Comparison of ENCODE assay signal across 18 cellular contexts in the genomic region with DNA sequence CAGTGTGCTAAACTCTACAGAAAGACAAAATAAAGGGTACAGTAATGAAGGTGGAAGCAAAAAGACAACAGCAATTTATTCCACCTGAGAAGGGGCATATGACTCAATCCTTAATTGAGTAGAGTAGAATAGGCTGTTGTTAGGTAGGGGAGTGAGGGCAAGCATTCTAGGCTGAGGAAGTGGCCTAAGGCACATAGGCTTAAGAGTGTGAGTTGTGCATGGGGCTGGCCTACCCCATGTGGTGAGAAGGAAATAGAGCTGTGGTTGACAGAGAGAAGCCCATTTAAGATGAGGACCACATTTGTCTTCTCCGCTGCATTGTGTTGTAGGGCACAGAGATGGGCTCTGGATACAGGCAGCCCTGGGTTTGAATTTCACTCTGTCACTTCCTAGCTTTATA. TPM values are rescaled to one million over a fixed set of nuclear protein-coding genes. Genes with fewer than 3 reads are reported as not detected.
DNase-seq lines count a peak whose midpoint lies in the region; ATAC-seq and TF ChIP-seq lines count a peak whose summit lies in the region.
"Had no signal": no experiment of that assay in that cellular context is flagged by ENCODE, and none has a peak within 500 bp of the region (broad histone marks: within the 10 kb centered on the region; RNA-seq: fewer than 3 reads in every experiment).

No MANE protein-coding gene starts in this region.

- H3K4me3 Mint-ChIP-seq in activated naive CD8-positive, alpha-beta T cell, result no peak overlapping the region
- no peak overlapping the region for H3K4me3 Mint-ChIP-seq in activated naive CD8-positive, alpha-beta T cell treated with anti-CD3 and anti-CD28 coated beads for 36 hours
- H3K4me3 Mint-ChIP-seq in T-helper 17 cell (no peak overlapping the region), immature natural killer cell (peak overlapping the region; percentile 9 to 90 (median 77))

- ATAC-seq in T-helper 17 cell, result no peak
- ATAC-seq in HG03280 (IDR thresholded peaks at IDR 0.05; ENCODE audit: unreplicated experiment), result no peak
- ATAC-seq in HG03097 (IDR thresholded peaks at IDR 0.05; ENCODE audit: low FRiP score, unreplicated experiment), result no peak
- ATAC-seq: K562 had no signal

- H3K27ac ChIP-seq in esophagus muscularis mucosa (replicated peaks in 1 of 4), result no peak overlapping the region
- H3K27ac ChIP-seq: HL-60 had no signal

- no peak for TF ChIP-seq CTCF in esophagus muscularis mucosa (IDR thresholded peaks at IDR 0.05)

- no peaks in the 10 kb centered on the region for H3K27me3 Mint-ChIP-seq in activated naive CD8-positive, alpha-beta T cell
- no peaks in the 10 kb centered on the region for H3K27me3 Mint-ChIP-seq in activated naive CD8-positive, alpha-beta T cell treated with anti-CD3 and anti-CD28 coated beads for 36 hours
- H3K27me3 Mint-ChIP-seq in T-helper 17 cell (no peaks in the 10 kb centered on the region), immature natural killer cell (ENCODE audit: low read depth in 3 of 3) (peaks cover 2 to 9% (median 3%) of the 10 kb centered on the region in 3 donors)

- 84% methylated on average over 1 of the region's 1 CpG for WGBS in esophagus muscularis mucosa

- no peak overlapping the region for H3K4me3 ChIP-seq in esophagus muscularis mucosa
- H3K4me3 ChIP-seq: K562 had no signal

- peak overlapping the region; percentile 43 for H3K27ac Mint-ChIP-seq in activated naive CD8-positive, alpha-beta T cell
- no peak overlapping the region for H3K27ac Mint-ChIP-seq in activated naive CD8-positive, alpha-beta T cell treated with anti-CD3 and anti-CD28 coated beads for 36 hours
- H3K27ac Mint-ChIP-seq in T-helper 17 cell, result peak overlapping the region; percentile 87
- H3K27ac Mint-ChIP-seq in immature natural killer cell, result peak overlapping the region; percentile 36 to 86 (median 82)

- H3K9me3 ChIP-seq in T-helper 17 cell (ENCODE audit: control insufficient read depth, low read length, poor library complexity, severe bottlenecking) (no peaks in the 10 kb centered on the region), esophagus muscularis mucosa (no peaks in the 10 kb centered on the region)

- peaks cover 37% of the 10 kb centered on the region for H3K4me1 Mint-ChIP-seq in activated naive CD8-positive, alpha-beta T cell (ENCODE audit: low read depth)
- peaks cover 26% of the 10 kb centered on the region for H3K4me1 Mint-ChIP-seq in activated naive CD8-positive, alpha-beta T cell treated with anti-CD3 and anti-CD28 coated beads for 36 hours
- H3K4me1 Mint-ChIP-seq in T-helper 17 cell (peaks cover 29% of the 10 kb centered on the region), immature natural killer cell (peaks cover 56 to 64% of the 10 kb centered on the region in 2 donors)

- H3K27me3 ChIP-seq in esophagus muscularis mucosa, result no peaks in the 10 kb centered on the region

- DNase-seq in activated naive CD8-positive, alpha-beta T cell treated with anti-CD3 and anti-CD28 coated beads for 36 hours, result no peak
- DNase-seq in T-helper 17 cell (no peak), immature natural killer cell (peak; percentile 44 to 46 (median 44)), esophagus muscularis mucosa (ENCODE audit: extremely low spot score) (no peak)
- DNase-seq: AML-193, DND-41, GOT3, NCI-H1092 treated with DMSO at 0.1 percent for 48 hours, NCI-H187, NCI-H446 treated with DMSO at 0.1 percent for 48 hours, NCI-H748 treated with DMSO at 0.1 percent for 48 hours, SIG-M5 had no signal

- no peak for TF ChIP-seq EP300 in esophagus muscularis mucosa (IDR thresholded peaks at IDR 0.05)

- intact Hi-C loops in esophagus muscularis mucosa (cut with DNase I), result no loop called here

- no peaks in the 10 kb centered on the region for H3K36me3 Mint-ChIP-seq in activated naive CD8-positive, alpha-beta T cell
- peaks cover 11% of the 10 kb centered on the region for H3K36me3 Mint-ChIP-seq in activated naive CD8-positive, alpha-beta T cell treated with anti-CD3 and anti-CD28 coated beads for 36 hours
- no peaks in the 10 kb centered on the region for H3K36me3 Mint-ChIP-seq in T-helper 17 cell (ENCODE audit: low read depth)
- H3K36me3 Mint-ChIP-seq in immature natural killer cell, result no peaks in the 10 kb centered on the region

- H3K4me1 ChIP-seq in esophagus muscularis mucosa, result peaks cover 0 to 14% (median 5%) of the 10 kb centered on the region in 4 donors

- no peaks in the 10 kb centered on the region for H3K36me3 ChIP-seq in esophagus muscularis mucosa

- no peaks in the 10 kb centered on the region for H3K9me3 Mint-ChIP-seq in activated naive CD8-positive, alpha-beta T cell (ENCODE audit: low read depth)
- no peaks in the 10 kb centered on the region for H3K9me3 Mint-ChIP-seq in activated naive CD8-positive, alpha-beta T cell treated with anti-CD3 and anti-CD28 coated beads for 36 hours
- H3K9me3 Mint-ChIP-seq in immature natural killer cell, result no peaks in the 10 kb centered on the region

- TF ChIP-seq POLR2A in esophagus muscularis mucosa (IDR thresholded peaks at IDR 0.05; ENCODE audit: low read depth), result no peak

RNA-seq across cellular contexts. Expression of gene ZCCHC18, which starts 3.4 kb away (rescaled TPM):
- 1 to 10 TPM; 5.5 to 5.8 TPM for total RNA-seq in activated naive CD8-positive, alpha-beta T cell treated with anti-CD3 and anti-CD28 coated beads for 36 hours
- total RNA-seq in T-helper 17 cell (1 to 10 TPM; 4.0 to 4.9 TPM), esophagus muscularis mucosa (10 to 100 TPM in 1 of 4 donors, 1 to 10 TPM in 3; 1.5 to 12.3 (median 3.7) TPM)
- 1 to 10 TPM; 4.0 to 5.0 (median 4.3) TPM for polyA plus RNA-seq in immature natural killer cell
- total RNA-seq: K562, RPMI7951 had no signal
- polyA plus RNA-seq: K562 had no signal

RNA-seq across cellular contexts. Expression of gene TMSB15C, which starts 32.9 kb away (rescaled TPM):
- 1 to 10 TPM; 2.2 to 2.5 TPM for total RNA-seq in activated naive CD8-positive, alpha-beta T cell treated with anti-CD3 and anti-CD28 coated beads for 36 hours
- 1 to 10 TPM; 1.6 to 3.1 TPM for total RNA-seq in T-helper 17 cell
- polyA plus RNA-seq in immature natural killer cell, result 1 to 10 TPM in 1 of 3 donors, under 1 TPM in 1, not detected in 1; 0.68 to 1.0 TPM
- 1 to 10 TPM in 2 of 4 donors, under 1 TPM in 2; 0.83 to 2.1 (median 1.1) TPM for total RNA-seq in esophagus muscularis mucosa
- total RNA-seq: K562 had no signal

RNA-seq across cellular contexts. Expression of gene SLC25A53, which starts 47.9 kb away (rescaled TPM):
- 1 to 10 TPM; 5.2 to 5.8 TPM for total RNA-seq in activated naive CD8-positive, alpha-beta T cell treated with anti-CD3 and anti-CD28 coated beads for 36 hours
- 1 to 10 TPM; 7.9 to 9.6 TPM for total RNA-seq in T-helper 17 cell
- 10 to 100 TPM in 2 of 3 donors, 1 to 10 TPM in 1; 9.9 to 14.9 (median 13.9) TPM for polyA plus RNA-seq in immature natural killer cell
- 10 to 100 TPM; 23.9 to 28.8 (median 24.8) TPM for total RNA-seq in esophagus muscularis mucosa

RNA-seq across cellular contexts. Expression of gene FAM199X, which starts 57.3 kb away (rescaled TPM):
- 1 to 10 TPM; 7.8 to 8.1 TPM for total RNA-seq in activated naive CD8-positive, alpha-beta T cell treated with anti-CD3 and anti-CD28 coated beads for 36 hours
- total RNA-seq in T-helper 17 cell, result 10 to 100 TPM; 14.1 to 15.0 TPM
- polyA plus RNA-seq in immature natural killer cell, result 10 to 100 TPM; 13.1 to 24.7 (median 13.6) TPM
- total RNA-seq in esophagus muscularis mucosa, result 10 to 100 TPM; 19.9 to 25.6 (median 21.0) TPM

Comparison
In these comparisons a context has a peak if more than half of its experiments do, and no peak if none do; other contexts are left out.
1. H3K4me3 Mint-ChIP-seq: peak in immature natural killer cell (5 of 5); none in activated naive CD8-positive, alpha-beta T cell (single experiment), activated naive CD8-positive, alpha-beta T cell treated with anti-CD3 and anti-CD28 coated beads for 36 hours (single experiment) and T-helper 17 cell (single experiment).
2. DNase-seq: peak in immature natural killer cell (3 of 3); none in activated naive CD8-positive, alpha-beta T cell treated with anti-CD3 and anti-CD28 coated beads for 36 hours (single experiment), T-helper 17 cell (0 of 3) and esophagus muscularis mucosa (single experiment).